ENCODE assay signal across 17 cellular contexts in genomic region chr6:111171577-111172400, GRCh38.
DNase-seq lines count a peak whose midpoint lies in the region; ATAC-seq and TF ChIP-seq lines count a peak whose summit lies in the region.
"Had no signal": no experiment of that assay in that cellular context is flagged by ENCODE, and none has a peak within 500 bp of the region (broad histone marks: within the 10 kb centered on the region; RNA-seq: fewer than 3 reads in every experiment).

No MANE protein-coding gene starts in this region.

- no peak for TF ChIP-seq EP300 in tibial nerve (IDR thresholded peaks at IDR 0.05)

- TF ChIP-seq CTCF in mammary epithelial cell (conservative IDR thresholded peaks at IDR 0.05 in 1 of 2, IDR thresholded peaks at IDR 0.05 in 1 of 2; ENCODE audit: extremely low read depth in 1 of 2, insufficient read depth in 1 of 2, low read depth in 1 of 2, low read length in 2 of 2), result no peak
- TF ChIP-seq CTCF in MCF 10A (IDR thresholded peaks at IDR 0.05; ENCODE audit: unreplicated experiment), result no peak
- no peak for TF ChIP-seq CTCF in OCI-LY7 (conservative IDR thresholded peaks at IDR 0.05; ENCODE audit: low read length)
- no peak for TF ChIP-seq CTCF in tibial nerve (IDR thresholded peaks at IDR 0.05)

- H3K27me3 ChIP-seq in mammary epithelial cell (ENCODE audit: insufficient read depth, low read length) (peaks cover 12% of the 10 kb centered on the region), tibial nerve (no peaks in the 10 kb centered on the region)
- H3K27me3 ChIP-seq: body of pancreas had no signal

- H3K9me2 ChIP-seq in OCI-LY7 (ENCODE audit: insufficient read depth, low read length), result no peaks in the 10 kb centered on the region

- peaks cover 17% of the 10 kb centered on the region for H3K27me3 Mint-ChIP-seq in MCF 10A (ENCODE audit: insufficient read depth, unreplicated experiment)

- dilution Hi-C loops in mammary epithelial cell (cut with HindIII; ENCODE audit: low sequenced_read_pairs), result loop anchor here (5.0 kb wide), 1 partner anchor 51 kb away; no protein-coding TSS in a partner anchor

- no peaks in the 10 kb centered on the region for H3K9me3 Mint-ChIP-seq in MCF 10A (ENCODE audit: unreplicated experiment)
- H3K9me3 Mint-ChIP-seq: neural crest cell had no signal

- no peaks in the 10 kb centered on the region for H3K4me1 Mint-ChIP-seq in MCF 10A (ENCODE audit: insufficient read depth, unreplicated experiment)
- H3K4me1 Mint-ChIP-seq: neural crest cell had no signal

- H3K9me3 ChIP-seq in mammary epithelial cell (replicated peaks; ENCODE audit: insufficient read depth, low read length) (no peaks in the 10 kb centered on the region), OCI-LY7 (ENCODE audit: low read length) (no peaks in the 10 kb centered on the region), tibial nerve (no peaks in the 10 kb centered on the region)
- H3K9me3 ChIP-seq: body of pancreas had no signal

- DNase-seq in mammary epithelial cell, result peak; percentile 4
- no peak for DNase-seq in MCF 10A (ENCODE audit: unreplicated experiment)
- DNase-seq in OCI-LY7 (ENCODE audit: low spot score), result no peak
- no peak for DNase-seq in NCI-H2081 treated with DMSO at 0.1 percent for 48 hours (lab: John Stamatoyannopoulos, UW)
- DNase-seq in activated T-cell treated with anti-CD3 and anti-CD28 coated beads, Interleukin-2, amount 50 U/mL, for 48 hours, result no peak
- DNase-seq in tibial nerve (ENCODE audit: low spot score in 2 of 2), result no peak
- DNase-seq: activated T-cell treated with anti-CD3 and anti-CD28 coated beads, Interleukin-2, amount 50 U/mL, for 1 hour; DMS53; left cardiac atrium; NCI-H69; SHP77 treated with DMSO at 0.1 percent for 48 hours; trophoblast cell had no signal

- no peak overlapping the region for H3K4me2 ChIP-seq in mammary epithelial cell (ENCODE audit: insufficient read depth, low read depth, low read length)
- H3K4me2 ChIP-seq in OCI-LY7 (ENCODE audit: low read length), result no peak overlapping the region

- POLR2A ChIA-PET in MCF 10A (lab: Yijun Ruan, JAX), result interaction anchor here (0.6 to 0.7 kb wide), 3 partner anchors 12 to 874 kb away, joined by 3 to 4 read pairs (median 3); no protein-coding TSS in a partner anchor
- POLR2A ChIA-PET in OCI-LY7 (lab: Charles Lee), result interaction anchor here (0.7 kb wide), 3 partner anchors 14 to 1068 kb away, joined by 3 read pairs; no protein-coding TSS in a partner anchor

- in situ Hi-C loops in mammary epithelial cell (cut with MboI; ENCODE audit: low sequenced_read_pairs in 2 of 2), result no loop called here

- no peak overlapping the region for H3K27ac Mint-ChIP-seq in MCF 10A (ENCODE audit: low read depth, unreplicated experiment)

- H3K4me3 ChIP-seq in mammary epithelial cell (replicated peaks in 1 of 3; ENCODE audit: insufficient read depth in 1 of 3, low read depth in 2 of 3, low read length in 3 of 3), result no peak overlapping the region
- H3K4me3 ChIP-seq in OCI-LY7 (ENCODE audit: low read depth, low read length, poor library complexity, severe bottlenecking), result no peak overlapping the region
- no peak overlapping the region for H3K4me3 ChIP-seq in tibial nerve
- H3K4me3 ChIP-seq: body of pancreas had no signal

- no peak overlapping the region for H3K4me3 Mint-ChIP-seq in MCF 10A (ENCODE audit: unreplicated experiment)
- H3K4me3 Mint-ChIP-seq: neural crest cell had no signal

- no peaks in the 10 kb centered on the region for H3K36me3 ChIP-seq in mammary epithelial cell (ENCODE audit: insufficient read depth, low read length)
- no peaks in the 10 kb centered on the region for H3K36me3 ChIP-seq in OCI-LY7 (ENCODE audit: insufficient read depth, low read length)
- H3K36me3 ChIP-seq in tibial nerve, result no peaks in the 10 kb centered on the region

- WGBS in mammary epithelial cell (ENCODE audit: low coverage, missing lambda C conversion rate), result 68% methylated on average over 5 of the region's 6 CpGs
- WGBS in tibial nerve, 2 donors, result 84 to 87% methylated on average over 6 of the region's 6 CpGs

- ATAC-seq in GM21723 (IDR thresholded peaks at IDR 0.05; ENCODE audit: unreplicated experiment), result peak; percentile 83
- ATAC-seq in HG03439 (IDR thresholded peaks at IDR 0.05; ENCODE audit: unreplicated experiment), result peak; percentile 53
- ATAC-seq: body of pancreas, left cardiac atrium had no signal

- H4K20me1 ChIP-seq in mammary epithelial cell (ENCODE audit: insufficient read depth, low read length) (no peaks in the 10 kb centered on the region), OCI-LY7 (ENCODE audit: insufficient read depth, low read length) (no peaks in the 10 kb centered on the region)

- H3K27ac ChIP-seq in mammary epithelial cell (ENCODE audit: insufficient read depth, low read depth, low read length), result no peak overlapping the region
- H3K27ac ChIP-seq in OCI-LY7 (ENCODE audit: low read depth, low read length, poor library complexity, severe bottlenecking), result no peak overlapping the region
- H3K27ac ChIP-seq in tibial nerve, result no peak overlapping the region
- H3K27ac ChIP-seq: VCaP had no signal

- no peak for TF ChIP-seq POLR2A in tibial nerve (IDR thresholded peaks at IDR 0.05)

- H2AFZ ChIP-seq in mammary epithelial cell (ENCODE audit: low read depth, low read length) (no peak overlapping the region), OCI-LY7 (ENCODE audit: low read length) (no peak overlapping the region)

- no TSS peak for BruUV-seq in mammary epithelial cell (replicated peaks; lab: Mats Ljungman, UMichigan)
- BruUV-seq in MCF 10A (replicated peaks; lab: Mats Ljungman, UMichigan), result no TSS peak
- BruUV-seq in OCI-LY7 (replicated peaks; lab: Mats Ljungman, UMichigan), result no TSS peak

- H3K4me1 ChIP-seq in mammary epithelial cell (ENCODE audit: insufficient read depth, low read length) (no peaks in the 10 kb centered on the region), OCI-LY7 (ENCODE audit: insufficient read depth, low read length, poor library complexity, severe bottlenecking) (no peaks in the 10 kb centered on the region), tibial nerve (no peaks in the 10 kb centered on the region)

- CTCF ChIA-PET in mammary epithelial cell (lab: Charles Lee; ENCODE audit: low non-redundant PET), result no interaction called here
- CTCF ChIA-PET in MCF 10A (lab: Yijun Ruan, JAX), result interaction anchor here (0.6 to 1.1 kb wide), 2 partner anchors 114 to 282 kb away, joined by 3 read pairs; no protein-coding TSS in a partner anchor
- CTCF ChIA-PET in OCI-LY7 (lab: Charles Lee; ENCODE audit: unreplicated experiment), result no interaction called here

- H3K9ac ChIP-seq in mammary epithelial cell (ENCODE audit: insufficient read depth, low read length), result no peak overlapping the region

- H3K79me2 ChIP-seq in mammary epithelial cell (ENCODE audit: insufficient read depth, low read length) (no peaks in the 10 kb centered on the region), OCI-LY7 (ENCODE audit: insufficient read depth, low read depth, low read length) (no peaks in the 10 kb centered on the region)

- H3K36me3 Mint-ChIP-seq in MCF 10A (ENCODE audit: insufficient read depth, unreplicated experiment), result no peaks in the 10 kb centered on the region

- intact Hi-C loops in mammary epithelial cell (cut with micrococcal nuclease) (no loop called here), MCF 10A (cut with micrococcal nuclease) (no loop called here), OCI-LY7 (cut with micrococcal nuclease; ENCODE audit: unreplicated experiment) (no loop called here)
